18 cellular contexts compared by ENCODE assay signal in the genomic region with DNA sequence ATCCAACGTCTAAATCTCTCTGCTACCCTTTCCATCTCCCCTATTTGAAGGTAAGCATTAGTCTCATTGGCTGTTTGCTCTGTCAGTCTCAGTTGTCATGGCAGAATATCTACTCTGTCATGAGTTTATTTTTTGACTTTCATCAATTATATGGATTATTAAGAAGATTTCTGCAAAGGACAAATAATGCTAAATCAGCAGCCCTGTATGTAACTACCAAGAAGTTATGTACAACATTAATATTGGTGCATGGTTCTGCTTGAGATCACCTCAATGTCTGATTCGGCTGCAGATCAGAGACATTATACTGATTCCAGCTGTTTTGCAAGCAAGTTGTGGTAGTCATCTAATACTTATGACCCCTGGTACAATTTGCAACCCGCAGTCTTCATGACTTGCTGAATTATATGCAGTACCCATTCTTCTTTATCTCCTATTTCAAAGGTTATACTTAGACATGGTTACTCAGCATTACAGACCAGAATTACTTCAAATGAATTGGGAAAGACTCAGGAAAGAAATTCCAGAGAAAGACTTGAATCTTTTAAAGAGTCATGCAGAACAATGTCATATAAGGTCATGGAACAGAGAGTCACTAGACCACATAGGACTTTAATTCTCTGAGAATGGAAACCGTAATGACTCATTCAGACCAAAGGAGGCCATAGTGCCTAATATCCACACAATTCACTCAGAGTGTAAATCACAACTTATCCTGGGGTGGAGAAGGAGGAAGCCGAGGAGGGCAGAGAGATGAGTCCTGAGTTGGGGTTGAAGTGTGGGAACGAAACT.
DNase-seq lines count a peak whose midpoint lies in the region; ATAC-seq, FAIRE-seq and TF ChIP-seq lines count a peak whose summit lies in the region.
"Had no signal": no experiment of that assay in that cellular context is flagged by ENCODE, and none has a peak within 500 bp of the region (broad histone marks: within the 10 kb centered on the region; RNA-seq: fewer than 3 reads in every experiment).

No MANE protein-coding gene starts in this region.

- H3K9me2 ChIP-seq in MM.1S (replicated peaks; ENCODE audit: insufficient read depth, low read length), result no peaks in the 10 kb centered on the region

- H3K4me2 ChIP-seq in MM.1S (ENCODE audit: low read depth, low read length), result no peak overlapping the region
- H3K4me2 ChIP-seq: KMS-11 had no signal

- no peak overlapping the region for H3K4me3 ChIP-seq in MM.1S (ENCODE audit: low read length)
- H3K4me3 ChIP-seq: suprapubic skin had no signal

- no peaks in the 10 kb centered on the region for H3K27me3 ChIP-seq in MM.1S (replicated peaks; ENCODE audit: insufficient read depth, low read length)
- H3K27me3 ChIP-seq: suprapubic skin had no signal

- no peak for TF ChIP-seq CTCF in MM.1S (IDR thresholded peaks at IDR 0.05; ENCODE audit: low read length)

- H3K9me3 ChIP-seq in MM.1S (replicated peaks; ENCODE audit: insufficient read depth, low read length), result no peaks in the 10 kb centered on the region
- H3K9me3 ChIP-seq: suprapubic skin had no signal

- peak; percentile 87 for FAIRE-seq in G401.6 (lab: Jason Lieb, UNC)
- FAIRE-seq: bronchial epithelial cell, H1, keratinocyte had no signal

- no peaks in the 10 kb centered on the region for H3K36me3 ChIP-seq in MM.1S (replicated peaks; ENCODE audit: insufficient read depth, low read length)
- H3K36me3 ChIP-seq: suprapubic skin had no signal

- H3K79me2 ChIP-seq in MM.1S (ENCODE audit: low read length), result no peaks in the 10 kb centered on the region

- H3K4me1 ChIP-seq in MM.1S (ENCODE audit: low read length), result no peaks in the 10 kb centered on the region
- H3K4me1 ChIP-seq: suprapubic skin had no signal

- no peak for ATAC-seq in HG03159 (IDR thresholded peaks at IDR 0.05; ENCODE audit: unreplicated experiment)
- ATAC-seq: WTC11 had no signal

- no peak overlapping the region for H2AFZ ChIP-seq in MM.1S (ENCODE audit: low read length)

- DNase-seq in RKO (ENCODE audit: low spot score), result peak; percentile 13
- DNase-seq in fibroblast of peridontal ligament (ENCODE audit: extremely low read depth), result peak; percentile 88
- peak; percentile 36 for DNase-seq in smooth muscle cell of the brain vasculature (ENCODE audit: low read depth, low spot score)
- no peak for DNase-seq in NCI-H526 (lab: John Stamatoyannopoulos, UW)
- DNase-seq in MM.1S, result no peak
- DNase-seq: activated gamma-delta T cell; CD4-positive, alpha-beta memory T cell; effector memory CD4-positive, alpha-beta T cell; NCI-H187; NCI-H510A treated with DMSO at 0.1 percent for 48 hours had no signal

- H4K20me1 ChIP-seq in MM.1S (ENCODE audit: insufficient read depth, low read length), result no peaks in the 10 kb centered on the region

- no peaks in the 10 kb centered on the region for H3F3A ChIP-seq in MM.1S (ENCODE audit: insufficient read depth, low read length)

- no peak overlapping the region for H3K9ac ChIP-seq in MM.1S (ENCODE audit: low read length)
- H3K9ac ChIP-seq: KMS-11 had no signal

- no peak overlapping the region for H3K27ac ChIP-seq in MM.1S (ENCODE audit: low read length)
- H3K27ac ChIP-seq: KMS-11, suprapubic skin had no signal

Comparison
In these comparisons a context has a peak if more than half of its experiments do, and no peak if none do; other contexts are left out.
1. DNase-seq: peak in RKO (single experiment), fibroblast of peridontal ligament (single experiment) and smooth muscle cell of the brain vasculature (single experiment); none in NCI-H526 (0 of 2) and MM.1S (single experiment).